Comparison of ENCODE assay signal across 16 cellular contexts in genomic region chr1:96544051-96544830, GRCh38.
DNase-seq lines count a peak whose midpoint lies in the region; FAIRE-seq and TF ChIP-seq lines count a peak whose summit lies in the region.
"Had no signal": no experiment of that assay in that cellular context is flagged by ENCODE, and none has a peak within 500 bp of the region (broad histone marks: within the 10 kb centered on the region; RNA-seq: fewer than 3 reads in every experiment).

No MANE protein-coding gene starts in this region.

- H2BK5ac ChIP-seq in H9 (ENCODE audit: insufficient read length, low read length) (no peak overlapping the region), H1 (ENCODE audit: low read depth, low read length) (no peak overlapping the region), neuronal stem cell (ENCODE audit: low read length) (no peak overlapping the region)

- no peak for TF ChIP-seq POLR2A in H1 (IDR thresholded peaks at IDR 0.05; ENCODE audit: control extremely low read depth in 1 of 2, low read depth in 2 of 2, low read length in 2 of 2)

- H3K4me3 ChIP-seq in HUES48 (ENCODE audit: low read depth, low read length) (no peak overlapping the region), H1 (ENCODE audit: extremely low read depth in 1 of 4, insufficient read depth in 2 of 4, low read depth in 3 of 4, low read length in 4 of 4) (no peak overlapping the region; a peak in 1 of 8 replicates), neuronal stem cell (ENCODE audit: low read length in 2 of 2) (no peak overlapping the region)

- H3K14ac ChIP-seq in H9 (ENCODE audit: insufficient read depth, low read length) (no peak overlapping the region), H1 (ENCODE audit: insufficient read length) (no peak overlapping the region), neuronal stem cell (ENCODE audit: low read length) (no peak overlapping the region)

- H2BK15ac ChIP-seq in H9 (ENCODE audit: low read depth, low read length) (no peak overlapping the region), H1 (ENCODE audit: low read length) (no peak overlapping the region), neuronal stem cell (ENCODE audit: low read length) (no peak overlapping the region)

- FAIRE-seq in H1 (lab: Jason Lieb, UNC) = no peak
- FAIRE-seq: A204.1 had no signal

- H3K4me1 Mint-ChIP-seq in H9 = peaks cover 35 to 47% of the 10 kb centered on the region in 2 experiments
- H3K4me1 Mint-ChIP-seq in activated naive CD8-positive, alpha-beta T cell treated with anti-CD3 and anti-CD28 coated beads for 36 hours = no peaks in the 10 kb centered on the region
- H3K4me1 Mint-ChIP-seq: B cell had no signal

- H4K91ac ChIP-seq in H9 (ENCODE audit: insufficient read length, low read depth, low read length) (no peak overlapping the region), H1 (replicated peaks; ENCODE audit: insufficient read length, low read length) (peak overlapping the region; percentile 20), neuronal stem cell (ENCODE audit: low read depth, low read length, poor library complexity) (no peak overlapping the region)

- no peak for TF ChIP-seq EP300 in H1 (IDR thresholded peaks at IDR 0.05; ENCODE audit: borderline replicate concordance in 1 of 2, low read depth in 2 of 2, low read length in 2 of 2)

- H4K5ac ChIP-seq in H9 (ENCODE audit: insufficient read length, low read depth, low read length) = no peak overlapping the region
- H4K5ac ChIP-seq in H1 (ENCODE audit: insufficient read length, low read depth, low read length) = no peak overlapping the region

- H3K18ac ChIP-seq in H9 (ENCODE audit: insufficient read length, low read depth, low read length) = no peak overlapping the region
- peak overlapping the region; percentile 41; the same call in 1 of the 2 replicates for H3K18ac ChIP-seq in H1 (ENCODE audit: extremely low read depth, low read length)
- no peak overlapping the region for H3K18ac ChIP-seq in neuronal stem cell (ENCODE audit: low read length)

- H4K20me1 ChIP-seq in H9 (ENCODE audit: control insufficient read depth, insufficient read depth, insufficient read length) = no peaks in the 10 kb centered on the region
- no peaks in the 10 kb centered on the region for H4K20me1 ChIP-seq in H1 (replicated peaks in 1 of 2; ENCODE audit: control insufficient read depth in 1 of 2, insufficient read depth in 2 of 2, low read length in 2 of 2)

- H2BK12ac ChIP-seq in H9 (ENCODE audit: insufficient read length, low read depth, low read length) (no peak overlapping the region), H1 (ENCODE audit: low read depth, low read length) (no peak overlapping the region), neuronal stem cell (ENCODE audit: low read length) (no peak overlapping the region)

- DNase-seq in H9 = no peak
- no peak for DNase-seq in H1 (ENCODE audit: low read depth in 1 of 2, low spot score in 2 of 2)
- no peak for DNase-seq in neuronal stem cell (ENCODE audit: low spot score)
- DNase-seq in NCI-H1092 (lab: John Stamatoyannopoulos, UW) = no peak
- no peak for DNase-seq in stimulated activated CD4-positive, alpha-beta T cell treated with anti-CD3 and anti-CD28 coated beads, Interleukin-4, amount 100 ng/mL, for 24 hours
- no peak for DNase-seq in activated CD8-positive, alpha-beta memory T cell treated with anti-CD3 and anti-CD28 coated beads for 24 hours
- DNase-seq in activated naive CD8-positive, alpha-beta T cell treated with anti-CD3 and anti-CD28 coated beads for 36 hours = no peak
- DNase-seq: C1 segment of cervical spinal cord; Calu3; CD4-positive, alpha-beta T cell; DMS 273 treated with DMSO at 0.1 percent for 48 hours; H7; IMR-90 had no signal

- H3K36me3 ChIP-seq in HUES48 (ENCODE audit: control insufficient read depth, insufficient read depth, low read length) = no peaks in the 10 kb centered on the region
- no peaks in the 10 kb centered on the region for H3K36me3 ChIP-seq in H1 (ENCODE audit: control insufficient read depth in 2 of 4, insufficient read depth in 4 of 4, low read length in 3 of 4)
- H3K36me3 ChIP-seq in neuronal stem cell (replicated peaks in 1 of 2; ENCODE audit: control insufficient read depth in 2 of 2, insufficient read depth in 2 of 2, low read length in 2 of 2) = no peaks in the 10 kb centered on the region

- H3K27ac ChIP-seq in H9 (ENCODE audit: insufficient read length, low read depth, low read length) (peak overlapping the region; percentile 63), HUES48 (ENCODE audit: low read depth, low read length) (no peak overlapping the region), H1 (ENCODE audit: low read depth, low read length) (no peak overlapping the region), neuronal stem cell (replicated peaks; ENCODE audit: low read length) (no peak overlapping the region)

- H4K8ac ChIP-seq in H9 (replicated peaks; ENCODE audit: insufficient read length, low read depth, low read length) (no peak overlapping the region), H1 (ENCODE audit: extremely low read depth, insufficient read depth, low read length) (no peak overlapping the region), neuronal stem cell (ENCODE audit: low read depth, low read length) (no peak overlapping the region)

- H3K36me3 Mint-ChIP-seq in H9 (ENCODE audit: insufficient read depth in 1 of 3, low read depth in 3 of 3) = no peaks in the 10 kb centered on the region; a peak in 1 of 7 replicates
- no peaks in the 10 kb centered on the region for H3K36me3 Mint-ChIP-seq in activated naive CD8-positive, alpha-beta T cell treated with anti-CD3 and anti-CD28 coated beads for 36 hours

- H3K23me2 ChIP-seq in H9 (ENCODE audit: insufficient read length, low read depth, low read length, poor library complexity, severe bottlenecking) (no peaks in the 10 kb centered on the region), H1 (ENCODE audit: low read depth, low read length) (no peaks in the 10 kb centered on the region)

- POLR2A ChIA-PET in H1 (lab: Charles Lee; ENCODE audit: partially characterized antibody) = no interaction called here

- no peaks in the 10 kb centered on the region for H3K9me3 ChIP-seq in H9 (ENCODE audit: control insufficient read depth, low read depth, low read length)
- no peaks in the 10 kb centered on the region for H3K9me3 ChIP-seq in HUES48 (ENCODE audit: control insufficient read depth, insufficient read depth, low read length)
- H3K9me3 ChIP-seq in H1 (ENCODE audit: insufficient read depth in 2 of 2, low read depth in 1 of 2, low read length in 1 of 2) = no peaks in the 10 kb centered on the region
- no peaks in the 10 kb centered on the region for H3K9me3 ChIP-seq in neuronal stem cell (replicated peaks in 1 of 2; ENCODE audit: control insufficient read depth in 2 of 2, insufficient read depth in 1 of 2, low read depth in 1 of 2, low read length in 2 of 2)

- peak overlapping the region; percentile 1 to 89 (median 80); a peak in 6 of 7 replicates for H3K27ac Mint-ChIP-seq in H9
- no peak overlapping the region for H3K27ac Mint-ChIP-seq in activated naive CD8-positive, alpha-beta T cell treated with anti-CD3 and anti-CD28 coated beads for 36 hours
- H3K27ac Mint-ChIP-seq: B cell; CD4-positive, alpha-beta T cell had no signal

- WGBS in H9 (ENCODE audit: extremely low coverage, insufficient read length, low lambda C conversion rate) = no CpG with 5 or more reads among the region's 6 CpGs
- 61% methylated on average over 6 of the region's 6 CpGs; no CpG with 5 or more reads in 1 of the 2 experiments for WGBS in H1 (ENCODE audit: extremely low coverage in 1 of 2, insufficient coverage in 1 of 2, insufficient read length in 1 of 2, insufficient replicate concordance in 2 of 2, low coverage in 1 of 2, low lambda C conversion rate in 2 of 2, missing lambda C conversion rate in 1 of 2), 2 experiments
- no CpG with 5 or more reads among the region's 6 CpGs for WGBS in neuronal stem cell (ENCODE audit: extremely low coverage in 2 of 2, insufficient read length in 2 of 2, insufficient replicate concordance in 1 of 2), 2 donors

- peak overlapping the region; percentile 62 for H2AFZ ChIP-seq in H9 (ENCODE audit: low read length)
- H2AFZ ChIP-seq in H1 (ENCODE audit: low read length) = no peak overlapping the region; the same call in 1 of the 2 replicates
- H2AFZ ChIP-seq in neuronal stem cell (ENCODE audit: low read length) = peak overlapping the region; percentile 46

- no peak overlapping the region for H2AK5ac ChIP-seq in H9 (ENCODE audit: insufficient read length, low read length)
- no peak overlapping the region for H2AK5ac ChIP-seq in H1 (ENCODE audit: low read depth, low read length)
- H2AK5ac ChIP-seq in neuronal stem cell (ENCODE audit: low read depth, low read length) = no peak overlapping the region

- no peak overlapping the region for H3K4ac ChIP-seq in H9 (ENCODE audit: low read depth, low read length)
- H3K4ac ChIP-seq in H1 (replicated peaks; ENCODE audit: insufficient read length, low read depth, low read length) = no peak overlapping the region
- no peak overlapping the region for H3K4ac ChIP-seq in neuronal stem cell (ENCODE audit: low read length)

- no peak overlapping the region for H2BK20ac ChIP-seq in H9 (ENCODE audit: low read depth, low read length, poor library complexity, severe bottlenecking)
- no peak overlapping the region for H2BK20ac ChIP-seq in H1 (ENCODE audit: low read length)

- H3K9ac ChIP-seq in H9 (ENCODE audit: extremely low read depth, insufficient read length, low read length) (no peak overlapping the region), HUES48 (ENCODE audit: low read depth, low read length) (peak overlapping the region; percentile 14; the same call in 1 of the 2 replicates), H1 (replicated peaks in 1 of 4; ENCODE audit: extremely low read depth in 1 of 4, low read depth in 3 of 4, low read length in 3 of 4) (no peak overlapping the region), neuronal stem cell (ENCODE audit: low read depth, low read length, poor library complexity) (no peak overlapping the region)

- H3K79me2 ChIP-seq in H9 (ENCODE audit: insufficient read depth, low read length) (no peaks in the 10 kb centered on the region), H1 (ENCODE audit: control insufficient read depth in 1 of 2, insufficient read depth in 2 of 2, low read length in 2 of 2) (no peaks in the 10 kb centered on the region)

- peak overlapping the region; percentile 42 for H3K4me2 ChIP-seq in H9 (ENCODE audit: insufficient read depth, insufficient read length, low read length)
- peak overlapping the region; percentile 3 to 15; a peak in 2 of 4 replicates for H3K4me2 ChIP-seq in H1 (ENCODE audit: insufficient read depth in 1 of 2, low read depth in 2 of 2, low read length in 2 of 2)
- H3K4me2 ChIP-seq in neuronal stem cell (ENCODE audit: insufficient read depth, low read length, poor library complexity, severe bottlenecking) = no peak overlapping the region

- H3K27me3 ChIP-seq in H9 (ENCODE audit: insufficient read depth, low read length) (no peaks in the 10 kb centered on the region), HUES48 (ENCODE audit: control insufficient read depth, insufficient read depth, low read length) (no peaks in the 10 kb centered on the region), H1 (replicated peaks in 1 of 4; ENCODE audit: control insufficient read depth in 3 of 4, extremely low read depth in 1 of 4, insufficient read depth in 3 of 4, low read length in 3 of 4) (no peaks in the 10 kb centered on the region), neuronal stem cell (ENCODE audit: control insufficient read depth in 3 of 3, insufficient read depth in 3 of 3, low read depth in 1 of 3, low read length in 3 of 3) (no peaks in the 10 kb centered on the region)

- H3K23ac ChIP-seq in H9 (ENCODE audit: insufficient read length, low read depth, low read length) (peak overlapping the region; percentile 98), H1 (ENCODE audit: insufficient read length) (no peak overlapping the region), neuronal stem cell (ENCODE audit: low read depth, low read length, poor library complexity) (no peak overlapping the region)

- H3K79me1 ChIP-seq in H9 (ENCODE audit: insufficient read depth, low read depth, low read length, poor library complexity, severe bottlenecking) = no peaks in the 10 kb centered on the region
- H3K79me1 ChIP-seq in H1 (ENCODE audit: low read depth, low read length) = no peaks in the 10 kb centered on the region
- H3K79me1 ChIP-seq in neuronal stem cell (ENCODE audit: low read depth, low read length) = no peaks in the 10 kb centered on the region

- H3K9me3 Mint-ChIP-seq in H9 = no peaks in the 10 kb centered on the region; a peak in 1 of 5 replicates
- no peaks in the 10 kb centered on the region for H3K9me3 Mint-ChIP-seq in activated naive CD8-positive, alpha-beta T cell treated with anti-CD3 and anti-CD28 coated beads for 36 hours
- H3K9me3 Mint-ChIP-seq: CD4-positive, alpha-beta T cell had no signal

- peak overlapping the region; percentile 17 for H3T11ph ChIP-seq in H9 (ENCODE audit: low read length)

- CTCF ChIA-PET in H1 (lab: Charles Lee; ENCODE audit: partially characterized antibody) = no interaction called here

- H3K27me3 Mint-ChIP-seq in H9 (ENCODE audit: low read depth) = no peaks in the 10 kb centered on the region
- H3K27me3 Mint-ChIP-seq in activated naive CD8-positive, alpha-beta T cell treated with anti-CD3 and anti-CD28 coated beads for 36 hours = no peaks in the 10 kb centered on the region
- H3K27me3 Mint-ChIP-seq: B cell; CD4-positive, alpha-beta T cell had no signal

- no peak for TF ChIP-seq CTCF in H9 (conservative IDR thresholded peaks at IDR 0.05)
- TF ChIP-seq CTCF in H1 (IDR thresholded peaks at IDR 0.05; ENCODE audit: control extremely low read depth in 1 of 3, insufficient read depth in 1 of 3, low read depth in 1 of 3, low read length in 3 of 3) = no peak

- H3K4me1 ChIP-seq in H9 (ENCODE audit: insufficient read depth, low read length) = peaks cover 11% of the 10 kb centered on the region; the same call in 1 of the 2 replicates
- peaks cover 26% of the 10 kb centered on the region for H3K4me1 ChIP-seq in HUES48 (ENCODE audit: control insufficient read depth, insufficient read depth, low read length)
- peaks cover 0 to 18% (median 8%) of the 10 kb centered on the region in 4 experiments; a peak in 4 of 7 replicates for H3K4me1 ChIP-seq in H1 (replicated peaks in 1 of 4; ENCODE audit: control insufficient read depth in 3 of 4, insufficient read depth in 4 of 4, low read length in 3 of 4)
- peaks cover 0 to 4% of the 10 kb centered on the region in 2 donors for H3K4me1 ChIP-seq in neuronal stem cell (ENCODE audit: control insufficient read depth in 2 of 2, insufficient read depth in 1 of 2, low read depth in 1 of 2, low read length in 2 of 2)

- no peak for TF ChIP-seq RAD21 in H1 (IDR thresholded peaks at IDR 0.05 in 1 of 2, conservative IDR thresholded peaks at IDR 0.05 in 1 of 2; ENCODE audit: low read depth in 2 of 2, low read length in 2 of 2)

- H3K56ac ChIP-seq in H9 (ENCODE audit: insufficient read length, low read depth, low read length) (no peak overlapping the region), H1 (replicated peaks; ENCODE audit: insufficient read length, low read depth, low read length) (no peak overlapping the region)

- H3K4me3 Mint-ChIP-seq in H9 = no peak overlapping the region
- H3K4me3 Mint-ChIP-seq in activated naive CD8-positive, alpha-beta T cell treated with anti-CD3 and anti-CD28 coated beads for 36 hours = no peak overlapping the region
- H3K4me3 Mint-ChIP-seq: B cell; CD4-positive, alpha-beta T cell had no signal

- H2BK120ac ChIP-seq in H9 (ENCODE audit: low read depth, low read length, poor library complexity, severe bottlenecking) (no peak overlapping the region), H1 (replicated peaks; ENCODE audit: low read depth, low read length) (no peak overlapping the region), neuronal stem cell (ENCODE audit: low read depth, low read length) (no peak overlapping the region)
